Comparison of ENCODE assay signal across 19 cellular contexts in genomic region chr4:156138781-156139280, GRCh38.
"Had no signal": no experiment of that assay in that cellular context is flagged by ENCODE, and none has a peak within 500 bp of the region (broad histone marks: within the 10 kb centered on the region; RNA-seq: fewer than 3 reads in every experiment).

No MANE protein-coding gene starts in this region.

- H3K4me3 ChIP-seq: ascending aorta, body of pancreas, cardiac muscle cell had no signal

- H3K4me1 ChIP-seq: ascending aorta, body of pancreas had no signal

- H3K9me3 ChIP-seq: ascending aorta, body of pancreas had no signal

- H3K27me3 ChIP-seq: ascending aorta, body of pancreas, cardiac muscle cell had no signal

- H3K27ac ChIP-seq: ascending aorta, body of pancreas, cardiac muscle cell had no signal

- H3K36me3 ChIP-seq: ascending aorta, cardiac muscle cell had no signal

- DNase-seq: activated B cell treated with CpG ODN at 0.5 μM for 24 hours; activated CD4-positive, alpha-beta memory T cell treated with anti-CD3 and anti-CD28 coated beads for 36 hours; activated CD4-positive, alpha-beta T cell treated with anti-CD3 and anti-CD28 coated beads, Interleukin-2, amount 10 ng/mL, durations not matched to agents 7 days and 5 days; activated CD8-positive, alpha-beta memory T cell treated with anti-CD3 and anti-CD28 coated beads for 24 hours; activated effector memory CD4-positive, alpha-beta T cell treated with anti-CD3 and anti-CD28 coated beads, Interleukin-2, amount 50 U/mL, for 16 hours; activated naive CD4-positive, alpha-beta T cell treated with Interleukin-2 at 50 U/mL for 16 hours; activated naive CD8-positive, alpha-beta T cell treated with anti-CD3 and anti-CD28 coated beads, Interleukin-2, amount 50 U/mL, for 24 hours; activated T-cell treated with anti-CD3 and anti-CD28 coated beads, Interleukin-2, amount 50 U/mL, for 4 hours; amniotic stem cell; body of pancreas; cerebellar nuclear complex; Karpas-422; NCI-H1105 treated with DMSO at 0.1 percent for 48 hours; NCI-H1436 treated with DMSO at 0.1 percent for 48 hours; NCI-H187; NCI-H524; PC-3 had no signal
